11 cellular contexts compared by ENCODE assay signal in genomic region chr7:29281782-29282541, GRCh38.
DNase-seq lines count a peak whose midpoint lies in the region; ATAC-seq, FAIRE-seq and TF ChIP-seq lines count a peak whose summit lies in the region.
"Had no signal": no experiment of that assay in that cellular context is flagged by ENCODE, and none has a peak within 500 bp of the region (broad histone marks: within the 10 kb centered on the region; RNA-seq: fewer than 3 reads in every experiment).

No MANE protein-coding gene starts in this region.

- no peak for FAIRE-seq in GM12892 (lab: Jason Lieb, UNC)

- ATAC-seq in activated CD4-positive, CD25-positive, alpha-beta regulatory T cell treated with anti-CD3 and anti-CD28 coated beads, Interleukin-2, amount 50 U/mL, for 24 hours: no peak
- no peak for ATAC-seq in GM21619 (IDR thresholded peaks at IDR 0.05; ENCODE audit: unreplicated experiment)

- H3K27ac ChIP-seq in epithelial cell of prostate: no peak overlapping the region
- H3K27ac ChIP-seq: esophagus squamous epithelium, testis had no signal

- DNase-seq in HT1080 (ENCODE audit: low read depth) (peak; percentile 5), NCI-H526 (lab: John Stamatoyannopoulos, UW) (peak; percentile 90 to 93), epithelial cell of prostate (ENCODE audit: low read depth, low spot score) (peak; percentile 95), nucleus accumbens (lab: John Stamatoyannopoulos, UW) (peak in 42 of 56 donors; percentile 10 to 84 (median 44)), GM12892 (ENCODE audit: insufficient read length) (no peak), AG08396 (ENCODE audit: low spot score) (no peak)
- DNase-seq: esophagus squamous epithelium, H7, testis had no signal

- no peak for TF ChIP-seq POLR2A in GM12892 (IDR thresholded peaks at IDR 0.05; ENCODE audit: low read depth, low read length)

Comparison
In these comparisons a context has a peak if more than half of its experiments do, and no peak if none do; other contexts are left out.
1. DNase-seq: peak in HT1080 (single experiment), NCI-H526 (2 of 2), epithelial cell of prostate (single experiment) and nucleus accumbens (42 of 56); none in GM12892 (single experiment) and AG08396 (single experiment).